Comparison of ENCODE assay signal across 24 cellular contexts in genomic region chr17:48992433-48992832, GRCh38. TPM values are rescaled to one million over a fixed set of nuclear protein-coding genes. Genes with fewer than 3 reads are reported as not detected.
"Had no signal": no experiment of that assay in that cellular context is flagged by ENCODE, and none has a peak within 500 bp of the region (broad histone marks: within the 10 kb centered on the region; RNA-seq: fewer than 3 reads in every experiment).

No MANE protein-coding gene starts in this region.

- H3K9me3 ChIP-seq: mucosa of descending colon, psoas muscle, right lobe of liver, upper lobe of right lung had no signal

- H3K9me3 Mint-ChIP-seq: activated naive CD4-positive, alpha-beta T cell treated with anti-CD3 and anti-CD28 coated beads, Interleukin-2, amount 50 U/mL, for 72 hours; activated T-cell treated with anti-CD3 and anti-CD28 coated beads, Interleukin-2, amount 50 U/mL, for 4 hours; dendritic cell treated with granulocyte-macrophage colony-stimulating factor and Interleukin-4, amounts not matched to agents 40 ng/mL and 50 ng/mL, for 4 days; effector memory CD8-positive, alpha-beta T cell; natural killer cell; stimulated activated naive CD8-positive, alpha-beta T cell treated with anti-CD3 and anti-CD28 coated beads, Interleukin-15, Interleukin-2, amounts not matched to agents 100 ng/mL and 50 ng/mL, for 24 hours had no signal

- H3K36me3 ChIP-seq: right lobe of liver, upper lobe of right lung had no signal

- H3K27ac Mint-ChIP-seq: activated naive CD4-positive, alpha-beta T cell treated with anti-CD3 and anti-CD28 coated beads, Interleukin-2, amount 50 U/mL, for 72 hours; dendritic cell treated with granulocyte-macrophage colony-stimulating factor and Interleukin-4, amounts not matched to agents 40 ng/mL and 50 ng/mL, for 4 days; effector memory CD8-positive, alpha-beta T cell; natural killer cell; stimulated activated naive CD8-positive, alpha-beta T cell treated with anti-CD3 and anti-CD28 coated beads, Interleukin-15, Interleukin-2, amounts not matched to agents 100 ng/mL and 50 ng/mL, for 24 hours had no signal

- H3K4me3 Mint-ChIP-seq: activated T-cell treated with anti-CD3 and anti-CD28 coated beads, Interleukin-2, amount 50 U/mL, for 4 hours; dendritic cell treated with granulocyte-macrophage colony-stimulating factor and Interleukin-4, amounts not matched to agents 40 ng/mL and 50 ng/mL, for 4 days; effector memory CD8-positive, alpha-beta T cell; natural killer cell; stimulated activated naive CD8-positive, alpha-beta T cell treated with anti-CD3 and anti-CD28 coated beads, Interleukin-15, Interleukin-2, amounts not matched to agents 100 ng/mL and 50 ng/mL, for 24 hours had no signal

- H3K36me3 Mint-ChIP-seq: brain, natural killer cell had no signal

- DNase-seq: activated CD4-positive, alpha-beta T cell treated with anti-CD3 and anti-CD28 coated beads for 1 hour; activated CD4-positive, alpha-beta T cell treated with anti-CD3 and anti-CD28 coated beads, Interleukin-2, amount 50 U/mL, for 48 hours; activated effector memory CD4-positive, alpha-beta T cell treated with anti-CD3 and anti-CD28 coated beads, Interleukin-2, amount 50 U/mL, for 16 hours; activated T-cell treated with anti-CD3 and anti-CD28 coated beads, Interleukin-2, amount 50 U/mL, for 4 hours; amniotic stem cell; cerebellar nuclear complex; effector memory CD8-positive, alpha-beta T cell; mucosa of descending colon; natural killer cell; psoas muscle; right lobe of liver; stimulated activated CD4-positive, alpha-beta T cell treated with anti-CD3 and anti-CD28 coated beads, Interleukin-4, amount 100 ng/mL, for 1 hour; stimulated activated CD8-positive, alpha-beta memory T cell treated with anti-CD3 and anti-CD28 coated beads, Interleukin-4, amount 100 ng/mL, for 48 hours; T-helper 2 cell; upper lobe of right lung had no signal

- H3K4me3 ChIP-seq: mucosa of descending colon, psoas muscle, right lobe of liver, upper lobe of right lung had no signal

- H3K27ac ChIP-seq: psoas muscle, right lobe of liver, upper lobe of right lung had no signal

- ATAC-seq: activated naive CD4-positive, alpha-beta T cell treated with anti-CD3 and anti-CD28 coated beads, Interleukin-2, amount 50 U/mL, for 72 hours; activated T-cell treated with anti-CD3 and anti-CD28 coated beads, Interleukin-2, amount 50 U/mL, for 4 hours; effector memory CD8-positive, alpha-beta T cell; mucosa of descending colon; natural killer cell; psoas muscle; right lobe of liver; upper lobe of right lung had no signal

RNA-seq across cellular contexts. Expression of gene IGF2BP1, which starts 4.8 kb away (rescaled TPM):
- total RNA-seq: natural killer cell, psoas muscle, upper lobe of right lung had no signal
- polyA plus RNA-seq: psoas muscle had no signal

RNA-seq across cellular contexts. Expression of gene GIP, which starts 24.0 kb away (rescaled TPM):
- total RNA-seq: activated naive CD4-positive, alpha-beta T cell treated with anti-CD3 and anti-CD28 coated beads, Interleukin-2, amount 50 U/mL, for 72 hours; activated T-cell treated with anti-CD3 and anti-CD28 coated beads, Interleukin-2, amount 50 U/mL, for 4 hours; glomerular endothelial cell; lung microvascular endothelial cell; mucosa of descending colon; natural killer cell; osteoblast; psoas muscle; right lobe of liver; temporal lobe; upper lobe of right lung had no signal
- polyA plus RNA-seq: esophagus, psoas muscle had no signal
